In genomic region chr7:40799493-40800406, GRCh38 we compare ENCODE assay signal across 17 cellular contexts.
"Had no signal": no experiment of that assay in that cellular context is flagged by ENCODE, and none has a peak within 500 bp of the region (broad histone marks: within the 10 kb centered on the region; RNA-seq: fewer than 3 reads in every experiment).

No MANE protein-coding gene starts in this region.

- H3K27ac ChIP-seq: lower lobe of right lung, neutrophil, right atrium auricular region, thyroid gland had no signal

- H3K36me3 ChIP-seq: cardiac muscle cell, lower lobe of right lung, neutrophil, right atrium auricular region, thyroid gland had no signal

- ATAC-seq: lower lobe of right lung; stimulated activated effector memory CD8-positive, alpha-beta T cell treated with anti-CD3 and anti-CD28 coated beads, Interleukin-12 subunit alpha, Interleukin-12 subunit beta, amount 100 ng/mL, for 72 hours; T-cell had no signal

- DNase-seq: activated CD4-positive, alpha-beta T cell treated with anti-CD3 and anti-CD28 coated beads, Interleukin-2, amount 10 ng/mL, durations not matched to agents 24 days and 14 days; activated CD8-positive, alpha-beta memory T cell treated with anti-CD3 and anti-CD28 coated beads for 24 hours; activated naive CD4-positive, alpha-beta T cell treated with Interleukin-2 at 50 U/mL for 16 hours; effector CD4-positive, alpha-beta T cell; lower lobe of right lung; naive B cell; posterior cingulate gyrus; T-cell; T1000; thyroid gland had no signal

- H3K4me3 ChIP-seq: cardiac muscle cell, coronary artery, lower lobe of right lung, right atrium auricular region, thyroid gland had no signal

- FAIRE-seq: frontal cortex, keratinocyte had no signal

- H3K9me3 ChIP-seq: lower lobe of right lung, neutrophil, right atrium auricular region, thyroid gland had no signal

- H3K27me3 ChIP-seq: cardiac muscle cell, neutrophil, right atrium auricular region, thyroid gland had no signal

- H3K4me1 ChIP-seq: lower lobe of right lung, thyroid gland had no signal
